In genomic region chr6:139743629-139744028, GRCh38 we compare ENCODE assay signal across 11 cellular contexts.
DNase-seq lines count a peak whose midpoint lies in the region; ATAC-seq, FAIRE-seq and TF ChIP-seq lines count a peak whose summit lies in the region.
"Had no signal": no experiment of that assay in that cellular context is flagged by ENCODE, and none has a peak within 500 bp of the region (broad histone marks: within the 10 kb centered on the region; RNA-seq: fewer than 3 reads in every experiment).

No MANE protein-coding gene starts in this region.

- no peaks in the 10 kb centered on the region for H3K9me3 Mint-ChIP-seq in activated CD4-positive, alpha-beta T cell treated with anti-CD3 and anti-CD28 coated beads, Interleukin-2, amount 10 ng/mL, durations not matched to agents 7 days and 5 days

- TF ChIP-seq CTCF in body of pancreas (IDR thresholded peaks at IDR 0.05) (no peak), kidney epithelial cell (IDR thresholded peaks at IDR 0.05; ENCODE audit: insufficient read depth, low read length, poor library complexity, severe bottlenecking) (no peak)

- peak; percentile 20 for FAIRE-seq in urothelium cell line (lab: Jason Lieb, UNC)

- intact Hi-C loops in body of pancreas (cut with DNase I) = no loop called here

- H3K36me3 ChIP-seq in body of pancreas (replicated peaks in 1 of 2; ENCODE audit: insufficient read depth in 1 of 2, low read depth in 2 of 2) (no peaks in the 10 kb centered on the region), kidney epithelial cell (ENCODE audit: control insufficient read depth, insufficient read depth, low read length) (no peaks in the 10 kb centered on the region)

- H3K27me3 ChIP-seq in body of pancreas = no peaks in the 10 kb centered on the region
- no peaks in the 10 kb centered on the region for H3K27me3 ChIP-seq in kidney epithelial cell (ENCODE audit: control insufficient read depth, insufficient read depth, low read length)

- H3K4me1 ChIP-seq in body of pancreas = peaks cover 13% of the 10 kb centered on the region

- no peaks in the 10 kb centered on the region for H3K4me1 Mint-ChIP-seq in activated CD4-positive, alpha-beta T cell treated with anti-CD3 and anti-CD28 coated beads, Interleukin-2, amount 10 ng/mL, durations not matched to agents 7 days and 5 days

- ATAC-seq in body of pancreas = peak; percentile 84

- POLR2A ChIA-PET in activated CD4-positive, alpha-beta T cell treated with anti-CD3 and anti-CD28 coated beads, Interleukin-2, amount 10 ng/mL, durations not matched to agents 7 days and 5 days (lab: Charles Lee) = no interaction called here

- CTCF ChIA-PET in activated CD4-positive, alpha-beta T cell treated with anti-CD3 and anti-CD28 coated beads, Interleukin-2, amount 10 ng/mL, durations not matched to agents 7 days and 5 days (lab: Charles Lee) = interaction anchor here (0.6 kb wide), 1 partner anchor 158 kb away, joined by 3 read pairs; no protein-coding TSS in a partner anchor

- H3K36me3 Mint-ChIP-seq in activated CD4-positive, alpha-beta T cell treated with anti-CD3 and anti-CD28 coated beads, Interleukin-2, amount 10 ng/mL, durations not matched to agents 7 days and 5 days (ENCODE audit: low read depth) = no peaks in the 10 kb centered on the region

- H3K27me3 Mint-ChIP-seq in activated CD4-positive, alpha-beta T cell treated with anti-CD3 and anti-CD28 coated beads, Interleukin-2, amount 10 ng/mL, durations not matched to agents 7 days and 5 days = peaks cover 26% of the 10 kb centered on the region

- no peak for TF ChIP-seq POLR2A in body of pancreas (IDR thresholded peaks at IDR 0.05)

- H3K4me3 ChIP-seq in body of pancreas (no peak overlapping the region), kidney epithelial cell (ENCODE audit: low read depth, low read length) (no peak overlapping the region)

- no peak overlapping the region for H3K27ac ChIP-seq in body of pancreas

- peak; percentile 92 for DNase-seq in HT1080 (ENCODE audit: low read depth)
- DNase-seq in body of pancreas = no peak
- peak; percentile 91 for DNase-seq in kidney epithelial cell (ENCODE audit: low read depth)
- DNase-seq in urothelium cell line (ENCODE audit: low spot score) = peak; percentile 73
- no peak for DNase-seq in activated CD4-positive, alpha-beta T cell treated with anti-CD3 and anti-CD28 coated beads, Interleukin-2, amount 50 U/mL, for 4 hours
- DNase-seq in NK-92 (lab: John Stamatoyannopoulos, UW; ENCODE audit: unreplicated experiment) = no peak
- no peak for DNase-seq in activated CD4-positive, alpha-beta T cell treated with anti-CD3 and anti-CD28 coated beads, Interleukin-2, amount 10 ng/mL, durations not matched to agents 7 days and 5 days
- DNase-seq: activated CD4-positive, alpha-beta T cell treated with anti-CD3 and anti-CD28 coated beads for 48 hours; activated naive CD4-positive, alpha-beta T cell treated with anti-CD3 and anti-CD28 coated beads, Interleukin-2, amount 50 U/mL, for 16 hours; midbrain; Right ventricle myocardium superior had no signal

- no peak overlapping the region for H3K4me3 Mint-ChIP-seq in activated CD4-positive, alpha-beta T cell treated with anti-CD3 and anti-CD28 coated beads, Interleukin-2, amount 10 ng/mL, durations not matched to agents 7 days and 5 days

- no peaks in the 10 kb centered on the region for H3K9me3 ChIP-seq in body of pancreas

- H3K27ac Mint-ChIP-seq in activated CD4-positive, alpha-beta T cell treated with anti-CD3 and anti-CD28 coated beads, Interleukin-2, amount 10 ng/mL, durations not matched to agents 7 days and 5 days = no peak overlapping the region

- 41 to 43% methylated on average over 1 of the region's 1 CpG for WGBS in body of pancreas, 2 donors

Comparison
In these comparisons a context has a peak if more than half of its experiments do, and no peak if none do; other contexts are left out.
1. DNase-seq: peak in HT1080 (single experiment), kidney epithelial cell (single experiment) and urothelium cell line (single experiment); none in body of pancreas (0 of 4), activated CD4-positive, alpha-beta T cell treated with anti-CD3 and anti-CD28 coated beads, Interleukin-2, amount 50 U/mL, for 4 hours (0 of 2), NK-92 (single experiment) and activated CD4-positive, alpha-beta T cell treated with anti-CD3 and anti-CD28 coated beads, Interleukin-2, amount 10 ng/mL, durations not matched to agents 7 days and 5 days (single experiment).